In the genomic region with DNA sequence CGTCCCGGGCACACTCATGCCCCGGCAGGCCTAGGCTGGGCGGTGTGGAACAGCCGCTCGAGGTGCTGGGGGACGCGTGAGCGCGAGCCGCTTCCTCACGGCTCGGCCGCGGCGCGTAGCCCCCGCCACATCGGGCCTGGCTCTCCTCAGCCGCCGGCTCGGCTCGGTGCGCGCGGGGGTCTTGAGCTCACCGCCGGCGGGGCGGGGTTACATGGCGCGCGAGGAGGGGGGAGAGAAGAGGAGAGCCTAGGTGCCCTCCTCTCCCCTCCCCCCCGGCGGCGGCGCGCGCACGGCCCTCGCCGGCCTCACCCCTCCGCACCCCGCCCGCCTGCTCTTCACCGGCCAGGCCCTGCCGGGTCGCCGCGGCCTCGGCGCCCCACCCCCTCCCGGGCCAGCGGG, we compare ENCODE assay signal across 8 cellular contexts.
DNase-seq lines count a peak whose midpoint lies in the region; ATAC-seq lines count a peak whose summit lies in the region.

No MANE protein-coding gene starts in this region.

- peak overlapping the region; percentile 97 for H3K27ac ChIP-seq in layer of hippocampus (ENCODE audit: low read depth, low read length)

- ATAC-seq in HG02798 (IDR thresholded peaks at IDR 0.05; ENCODE audit: poor library complexity, unreplicated experiment): peak; percentile 58
- peak; percentile 61 for ATAC-seq in central memory CD8-positive, alpha-beta T cell (replicated peaks; ENCODE audit: extremely low read depth, poor library complexity, severe bottlenecking)

- no peaks in the 10 kb centered on the region for H3K27me3 ChIP-seq in layer of hippocampus (ENCODE audit: control insufficient read depth, insufficient read depth, low read length)

- peaks cover 15% of the 10 kb centered on the region for H3K36me3 Mint-ChIP-seq in central memory CD8-positive, alpha-beta T cell (ENCODE audit: insufficient read depth)

- DNase-seq in NCI-H1417 (lab: John Stamatoyannopoulos, UW) (peak; percentile 79 to 94 (median 94)), NCI-H1417 treated with DMSO at 0.1 percent for 48 hours (lab: John Stamatoyannopoulos, UW) (no peak), NCI-H1930 (lab: John Stamatoyannopoulos, UW) (peak; percentile 97 to 99)
- DNase-seq in activated CD4-positive, CD25-positive, alpha-beta regulatory T cell (lab: John Stamatoyannopoulos, UW): peak; percentile 63 to 76 (median 72)
- peak in 1 of 2 donors; percentile 60 for DNase-seq in central memory CD8-positive, alpha-beta T cell (ENCODE audit: low spot score in 2 of 2)
- peak; percentile 74 for DNase-seq in stimulated activated CD4-positive, alpha-beta T cell treated with anti-CD3 and anti-CD28 coated beads, Interleukin-1b, Interleukin-23, amount 100 ng/mL, for 48 hours

- peak overlapping the region; percentile 92 for H3K27ac Mint-ChIP-seq in central memory CD8-positive, alpha-beta T cell (ENCODE audit: low read depth)

- no peaks in the 10 kb centered on the region for H3K27me3 Mint-ChIP-seq in central memory CD8-positive, alpha-beta T cell

- peaks cover 36% of the 10 kb centered on the region for H3K4me1 Mint-ChIP-seq in central memory CD8-positive, alpha-beta T cell

- peak overlapping the region; percentile 92 for H3K4me3 Mint-ChIP-seq in central memory CD8-positive, alpha-beta T cell

- peaks cover under 1% of the 10 kb centered on the region for H3K9me3 Mint-ChIP-seq in central memory CD8-positive, alpha-beta T cell
